In the genomic region with DNA sequence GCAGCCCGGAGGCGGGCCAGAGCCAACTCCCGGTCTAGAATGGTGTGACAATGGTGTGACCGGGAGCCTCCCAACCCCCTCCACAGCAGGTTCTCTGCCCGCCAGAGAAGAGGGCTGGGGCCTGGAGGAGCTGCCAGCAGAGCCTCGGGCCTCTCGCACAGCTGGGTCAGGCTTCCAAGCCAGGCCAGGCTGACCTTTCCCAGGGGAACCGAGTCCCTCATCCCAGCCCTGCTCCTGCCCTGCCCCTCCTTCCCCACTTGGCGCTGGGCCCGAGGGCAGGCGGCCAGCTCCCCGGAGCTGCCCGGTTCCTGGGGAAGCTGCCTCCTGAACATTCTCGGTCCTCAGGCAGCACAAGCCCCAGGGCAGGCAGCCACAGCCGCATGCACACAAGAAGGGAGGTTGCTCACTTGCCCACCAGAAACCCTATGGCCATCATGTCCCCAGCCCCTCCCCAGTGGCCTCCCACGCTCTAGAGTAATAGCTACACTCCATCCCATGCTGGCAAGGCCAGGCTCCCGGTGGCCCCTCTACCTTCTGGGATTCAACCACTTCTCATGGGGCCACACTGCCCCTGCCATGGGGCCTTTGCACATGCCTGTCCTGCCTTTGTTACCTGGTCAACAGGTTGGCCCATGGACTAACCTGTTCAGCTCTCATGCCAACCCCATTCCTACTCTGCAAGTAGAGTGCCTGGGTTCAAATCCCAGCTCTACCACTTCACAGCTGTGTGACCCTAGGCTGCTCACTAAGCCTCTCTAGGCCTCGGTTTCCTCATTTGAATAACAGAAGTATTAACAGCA, we compare ENCODE assay signal across 8 cellular contexts.
DNase-seq lines count a peak whose midpoint lies in the region; ATAC-seq and TF ChIP-seq lines count a peak whose summit lies in the region.

No MANE protein-coding gene starts in this region.

- intact Hi-C loops in upper lobe of right lung (cut with DNase I), result no loop called here

- H3K9me3 ChIP-seq in upper lobe of right lung, result no peaks in the 10 kb centered on the region

- H3K9me3 Mint-ChIP-seq in memory B cell, result no peaks in the 10 kb centered on the region
- H3K9me3 Mint-ChIP-seq in activated T-cell treated with anti-CD3 and anti-CD28 coated beads, Interleukin-2, amount 50 U/mL, for 72 hours, result no peaks in the 10 kb centered on the region

- peaks cover 47% of the 10 kb centered on the region for H3K36me3 ChIP-seq in upper lobe of right lung

- no peak for TF ChIP-seq CTCF in upper lobe of right lung (IDR thresholded peaks at IDR 0.05)

- H3K4me1 Mint-ChIP-seq in memory B cell, result peaks cover 28% of the 10 kb centered on the region
- H3K4me1 Mint-ChIP-seq in activated T-cell treated with anti-CD3 and anti-CD28 coated beads, Interleukin-2, amount 50 U/mL, for 72 hours (ENCODE audit: low read depth), result peaks cover 36% of the 10 kb centered on the region

- peak overlapping the region; percentile 63 for H3K27ac Mint-ChIP-seq in memory B cell
- H3K27ac Mint-ChIP-seq in activated T-cell treated with anti-CD3 and anti-CD28 coated beads, Interleukin-2, amount 50 U/mL, for 72 hours, result no peak overlapping the region

- H3K27me3 Mint-ChIP-seq in memory B cell, result no peaks in the 10 kb centered on the region
- no peaks in the 10 kb centered on the region for H3K27me3 Mint-ChIP-seq in activated T-cell treated with anti-CD3 and anti-CD28 coated beads, Interleukin-2, amount 50 U/mL, for 72 hours (ENCODE audit: low read depth)

- no peak overlapping the region for H3K4me3 ChIP-seq in upper lobe of right lung

- peaks cover 63% of the 10 kb centered on the region for H3K4me1 ChIP-seq in upper lobe of right lung

- H3K27me3 ChIP-seq in upper lobe of right lung, result no peaks in the 10 kb centered on the region

- peaks cover 9% of the 10 kb centered on the region for H3K36me3 Mint-ChIP-seq in memory B cell
- peaks cover 1% of the 10 kb centered on the region in 2 donors for H3K36me3 Mint-ChIP-seq in activated T-cell treated with anti-CD3 and anti-CD28 coated beads, Interleukin-2, amount 50 U/mL, for 72 hours (ENCODE audit: insufficient read depth in 2 of 2)

- ATAC-seq in memory B cell (ENCODE audit: low read depth), result no peak
- peak; percentile 34 for ATAC-seq in upper lobe of right lung
- no peak for ATAC-seq in activated T-cell treated with anti-CD3 and anti-CD28 coated beads, Interleukin-2, amount 50 U/mL, for 72 hours (replicated peaks in 1 of 2)
- ATAC-seq in GM21825 (IDR thresholded peaks at IDR 0.05; ENCODE audit: unreplicated experiment), result no peak
- ATAC-seq in activated CD4-positive, CD25-positive, alpha-beta regulatory T cell treated with anti-CD3 and anti-CD28 coated beads, Interleukin-2, amount 50 U/mL, for 24 hours, result no peak

- H3K27ac ChIP-seq in upper lobe of right lung, result peak overlapping the region; percentile 81

- DNase-seq in AG08395 (ENCODE audit: low spot score) (peak; percentile 86), LHCN-M2 (ENCODE audit: low read depth) (peak; percentile 92), dermis blood vessel endothelial cell (peak; percentile 77), memory B cell (ENCODE audit: low spot score in 2 of 2) (no peak), upper lobe of right lung (peak; percentile 91)
- DNase-seq in activated T-cell treated with anti-CD3 and anti-CD28 coated beads, Interleukin-2, amount 50 U/mL, for 72 hours, result no peak

- H3K4me3 Mint-ChIP-seq in memory B cell, result no peak overlapping the region
- no peak overlapping the region for H3K4me3 Mint-ChIP-seq in activated T-cell treated with anti-CD3 and anti-CD28 coated beads, Interleukin-2, amount 50 U/mL, for 72 hours

Comparison
In these comparisons a context has a peak if more than half of its experiments do, and no peak if none do; other contexts are left out.
1. DNase-seq: peak in AG08395 (single experiment), LHCN-M2 (single experiment), dermis blood vessel endothelial cell (single experiment) and upper lobe of right lung (single experiment); none in memory B cell (0 of 2) and activated T-cell treated with anti-CD3 and anti-CD28 coated beads, Interleukin-2, amount 50 U/mL, for 72 hours (0 of 2).